8 cellular contexts compared by ENCODE assay signal in genomic region chr16:66881014-66881417, GRCh38. TPM values are rescaled to one million over a fixed set of nuclear protein-coding genes. Genes with fewer than 3 reads are reported as not detected.
DNase-seq lines count a peak whose midpoint lies in the region; ATAC-seq and TF ChIP-seq lines count a peak whose summit lies in the region.

No MANE protein-coding gene starts in this region.

- H3K27me3 ChIP-seq in vagina = no peaks in the 10 kb centered on the region

- peak; percentile 1 for ATAC-seq in GM21423 (IDR thresholded peaks at IDR 0.05; ENCODE audit: unreplicated experiment)
- peak; percentile 45 for ATAC-seq in central memory CD8-positive, alpha-beta T cell (replicated peaks; ENCODE audit: extremely low read depth, poor library complexity, severe bottlenecking)

- no peak for TF ChIP-seq CTCF in mesothelial cell of epicardium (IDR thresholded peaks at IDR 0.05; ENCODE audit: unreplicated experiment)
- no peak for TF ChIP-seq CTCF in vagina (IDR thresholded peaks at IDR 0.05)

- H3K4me1 ChIP-seq in vagina = peaks cover 20% of the 10 kb centered on the region

- H3K36me3 Mint-ChIP-seq in central memory CD8-positive, alpha-beta T cell (ENCODE audit: insufficient read depth) = peaks cover 20% of the 10 kb centered on the region
- peaks cover 12% of the 10 kb centered on the region for H3K36me3 Mint-ChIP-seq in mesothelial cell of epicardium

- H3K9me3 Mint-ChIP-seq in central memory CD8-positive, alpha-beta T cell = no peaks in the 10 kb centered on the region
- no peaks in the 10 kb centered on the region for H3K9me3 Mint-ChIP-seq in mesothelial cell of epicardium

- H3K4me1 Mint-ChIP-seq in central memory CD8-positive, alpha-beta T cell = peaks cover 36% of the 10 kb centered on the region
- H3K4me1 Mint-ChIP-seq in mesothelial cell of epicardium = peaks cover 19% of the 10 kb centered on the region

- H3K36me3 ChIP-seq in vagina = peaks cover 0 to 13% of the 10 kb centered on the region in 2 donors

- TF ChIP-seq POLR2A in vagina (IDR thresholded peaks at IDR 0.05) = no peak

- peak overlapping the region; percentile 99 for H3K4me3 Mint-ChIP-seq in central memory CD8-positive, alpha-beta T cell
- H3K4me3 Mint-ChIP-seq in mesothelial cell of epicardium = peak overlapping the region; percentile 99

- peak; percentile 54 for DNase-seq in NAMALWA (ENCODE audit: low spot score)
- no peak for DNase-seq in central memory CD8-positive, alpha-beta T cell (ENCODE audit: low spot score in 2 of 2)
- DNase-seq in mesothelial cell of epicardium (ENCODE audit: low spot score in 2 of 2, unreplicated experiment in 2 of 2) = no peak
- DNase-seq in vagina (ENCODE audit: extremely low spot score in 2 of 2) = no peak
- no peak for DNase-seq in NCI-H510A treated with DMSO at 0.1 percent for 48 hours (lab: John Stamatoyannopoulos, UW)
- no peak for DNase-seq in HuH-7 (ENCODE audit: low spot score)
- no peak for DNase-seq in NCI-H526 (lab: John Stamatoyannopoulos, UW)

- intact Hi-C loops in vagina (cut with DNase I) = no loop called here

- peak overlapping the region; percentile 88 to 93 for H3K4me3 ChIP-seq in vagina

- H3K27ac Mint-ChIP-seq in central memory CD8-positive, alpha-beta T cell (ENCODE audit: low read depth) = no peak overlapping the region
- no peak overlapping the region for H3K27ac Mint-ChIP-seq in mesothelial cell of epicardium

- H3K27ac ChIP-seq in vagina = peak overlapping the region; percentile 83

- no peaks in the 10 kb centered on the region for H3K9me3 ChIP-seq in vagina

- no peaks in the 10 kb centered on the region for H3K27me3 Mint-ChIP-seq in central memory CD8-positive, alpha-beta T cell
- H3K27me3 Mint-ChIP-seq in mesothelial cell of epicardium (ENCODE audit: low read depth) = no peaks in the 10 kb centered on the region

RNA-seq across cellular contexts. Expression of gene PDP2, which starts 0.7 kb away (rescaled TPM):
- total RNA-seq in mesothelial cell of epicardium (16.7 to 17.4 TPM (median 16.9 TPM) in 3 replicates), vagina (14.0 TPM)

RNA-seq across cellular contexts. Expression of gene CA7, which starts 36.8 kb away (rescaled TPM):
- total RNA-seq in mesothelial cell of epicardium = not detected in 3 replicates
- total RNA-seq in vagina = not detected

RNA-seq across cellular contexts. Expression of gene CDH16, which starts 37.7 kb away (rescaled TPM):
- not detected in 3 replicates for total RNA-seq in mesothelial cell of epicardium
- total RNA-seq in vagina = 0.25 TPM

RNA-seq across cellular contexts. Expression of gene RRAD, which starts 44.3 kb away (rescaled TPM):
- 2.7 to 3.7 TPM (median 2.9 TPM) in 3 replicates for total RNA-seq in mesothelial cell of epicardium
- total RNA-seq in vagina = 49.1 TPM

RNA-seq across cellular contexts. Expression of gene NAE1, which starts 50.2 kb away (rescaled TPM):
- 78.8 to 84.4 TPM (median 80.3 TPM) in 3 replicates for total RNA-seq in mesothelial cell of epicardium
- 30.0 TPM for total RNA-seq in vagina
